ENCODE assay signal across 34 cellular contexts in the genomic region with DNA sequence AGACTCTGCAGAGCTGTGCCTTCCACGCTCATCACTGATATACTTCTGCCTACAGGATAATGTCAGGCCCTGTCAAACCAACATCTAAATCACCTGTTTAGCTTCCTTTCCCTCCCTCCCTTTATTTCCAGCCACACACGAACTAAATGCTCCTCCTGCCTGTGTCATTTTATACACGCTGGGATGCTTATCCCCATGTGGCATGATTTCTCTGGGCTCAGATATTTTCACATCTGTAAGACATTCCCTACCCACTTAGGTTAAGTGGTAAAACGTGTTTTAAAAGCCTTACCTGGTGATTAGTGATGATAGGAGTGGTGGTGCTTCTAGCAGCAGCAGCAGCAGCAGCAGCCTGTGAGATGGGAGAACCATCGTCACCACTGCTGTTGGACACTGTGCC.
"Had no signal": no experiment of that assay in that cellular context is flagged by ENCODE, and none has a peak within 500 bp of the region (broad histone marks: within the 10 kb centered on the region; RNA-seq: fewer than 3 reads in every experiment).

No MANE protein-coding gene starts in this region.

- DNase-seq: activated B cell treated with CpG ODN at 0.5 μM for 24 hours; activated CD4-positive, alpha-beta T cell treated with anti-CD3 and anti-CD28 coated beads for 48 hours; activated CD4-positive, alpha-beta T cell treated with anti-CD3 and anti-CD28 coated beads, Interleukin-2, amount 50 U/mL, for 1 hour; activated CD4-positive, alpha-beta T cell treated with anti-CD3 and anti-CD28 coated beads, Interleukin-2, amount 50 U/mL, for 48 hours; activated CD8-positive, alpha-beta memory T cell treated with anti-CD3 and anti-CD28 coated beads for 24 hours; activated CD8-positive, alpha-beta T cell treated with anti-CD3 and anti-CD28 coated beads for 36 hours; activated effector memory CD4-positive, alpha-beta T cell treated with Interleukin-2 at 50 U/mL for 16 hours; activated gamma-delta T cell treated with Interleukin-2 at 50 U/mL for 16 hours; activated naive CD4-positive, alpha-beta T cell treated with anti-CD3 and anti-CD28 coated beads, Interleukin-2, amount 50 U/mL, for 16 hours; activated naive CD4-positive, alpha-beta T cell treated with Interleukin-2 at 50 U/mL for 16 hours; activated T-cell treated with anti-CD3 and anti-CD28 coated beads, Interleukin-2, amount 50 U/mL, for 4 hours; amniotic stem cell; anterior cingulate cortex; brain microvascular endothelial cell; dorsolateral prefrontal cortex; effector memory CD4-positive, alpha-beta T cell; endodermal cell; foreskin fibroblast; glutamatergic neuron; heart left ventricle; T-helper 17 cell; T1000; WERI-Rb-1 had no signal

- H3K4me3 ChIP-seq: coronary artery, dorsolateral prefrontal cortex, heart left ventricle had no signal

- H3K27ac Mint-ChIP-seq: activated B cell treated with CpG ODN at 0.5 μM for 24 hours; activated CD8-positive, alpha-beta T cell treated with anti-CD3 and anti-CD28 coated beads for 36 hours; activated naive CD8-positive, alpha-beta T cell; activated T-helper 17 cell treated with anti-CD3 and anti-CD28 coated beads, Interleukin-2, amount 50 U/mL, for 72 hours; dendritic cell treated with granulocyte-macrophage colony-stimulating factor and Interleukin-4, amounts not matched to agents 40 ng/mL and 50 ng/mL, for 4 days; endodermal cell; T-helper 17 cell; T-helper 2 cell treated with Interferon-gamma antibody and Interleukin-4, amounts not matched to agents 5 μg/mL and 100 μg/mL, for 36 hours had no signal

- H3K9me3 ChIP-seq: heart left ventricle had no signal

- H3K27me3 Mint-ChIP-seq: activated B cell treated with CpG ODN at 0.5 μM for 24 hours; activated CD8-positive, alpha-beta T cell treated with anti-CD3 and anti-CD28 coated beads for 36 hours; activated T-helper 17 cell treated with anti-CD3 and anti-CD28 coated beads, Interleukin-2, amount 50 U/mL, for 72 hours; central memory CD8-positive, alpha-beta T cell; T-helper 17 cell had no signal

- H3K4me1 ChIP-seq: heart left ventricle had no signal

- H3K27ac ChIP-seq: brain microvascular endothelial cell, coronary artery, dorsolateral prefrontal cortex, heart left ventricle, WERI-Rb-1 had no signal

- H3K9me3 Mint-ChIP-seq: activated T-cell treated with anti-CD3 and anti-CD28 coated beads, Interleukin-2, amount 50 U/mL, for 4 hours; activated T-helper 17 cell treated with anti-CD3 and anti-CD28 coated beads, Interleukin-2, amount 50 U/mL, for 72 hours; dendritic cell treated with granulocyte-macrophage colony-stimulating factor and Interleukin-4, amounts not matched to agents 40 ng/mL and 50 ng/mL, for 4 days; endodermal cell; T-helper 2 cell treated with Interferon-gamma antibody and Interleukin-4, amounts not matched to agents 5 μg/mL and 100 μg/mL, for 36 hours had no signal

- H3K4me3 Mint-ChIP-seq: activated B cell treated with CpG ODN at 0.5 μM for 24 hours; activated CD8-positive, alpha-beta T cell treated with anti-CD3 and anti-CD28 coated beads for 36 hours; activated naive CD8-positive, alpha-beta T cell; activated T-cell treated with anti-CD3 and anti-CD28 coated beads, Interleukin-2, amount 50 U/mL, for 4 hours; activated T-helper 17 cell treated with anti-CD3 and anti-CD28 coated beads, Interleukin-2, amount 50 U/mL, for 72 hours; central memory CD8-positive, alpha-beta T cell; dendritic cell treated with granulocyte-macrophage colony-stimulating factor and Interleukin-4, amounts not matched to agents 40 ng/mL and 50 ng/mL, for 4 days; endodermal cell; T-helper 17 cell; T-helper 2 cell treated with Interferon-gamma antibody and Interleukin-4, amounts not matched to agents 5 μg/mL and 100 μg/mL, for 36 hours had no signal

- H3K4me1 Mint-ChIP-seq: activated B cell treated with CpG ODN at 0.5 μM for 24 hours; activated T-helper 17 cell treated with anti-CD3 and anti-CD28 coated beads, Interleukin-2, amount 50 U/mL, for 72 hours; central memory CD8-positive, alpha-beta T cell; T-helper 17 cell had no signal

- ATAC-seq: activated CD4-positive, CD25-positive, alpha-beta regulatory T cell treated with anti-CD3 and anti-CD28 coated beads, Interleukin-2, amount 50 U/mL, for 24 hours; activated CD8-positive, alpha-beta T cell treated with anti-CD3 and anti-CD28 coated beads for 36 hours; activated T-cell treated with anti-CD3 and anti-CD28 coated beads, Interleukin-2, amount 50 U/mL, for 4 hours; activated T-helper 17 cell treated with anti-CD3 and anti-CD28 coated beads, Interleukin-2, amount 50 U/mL, for 72 hours; esophagus mucosa; heart left ventricle; T-helper 17 cell had no signal

- H3K36me3 Mint-ChIP-seq: activated naive CD8-positive, alpha-beta T cell had no signal

- FAIRE-seq: astrocyte, bronchial epithelial cell, frontal cortex had no signal

- H3K36me3 ChIP-seq: brain microvascular endothelial cell, heart left ventricle, WERI-Rb-1 had no signal

- H3K27me3 ChIP-seq: brain microvascular endothelial cell, dorsolateral prefrontal cortex, heart left ventricle had no signal
